ENCODE assay signal across 21 cellular contexts in the genomic region with DNA sequence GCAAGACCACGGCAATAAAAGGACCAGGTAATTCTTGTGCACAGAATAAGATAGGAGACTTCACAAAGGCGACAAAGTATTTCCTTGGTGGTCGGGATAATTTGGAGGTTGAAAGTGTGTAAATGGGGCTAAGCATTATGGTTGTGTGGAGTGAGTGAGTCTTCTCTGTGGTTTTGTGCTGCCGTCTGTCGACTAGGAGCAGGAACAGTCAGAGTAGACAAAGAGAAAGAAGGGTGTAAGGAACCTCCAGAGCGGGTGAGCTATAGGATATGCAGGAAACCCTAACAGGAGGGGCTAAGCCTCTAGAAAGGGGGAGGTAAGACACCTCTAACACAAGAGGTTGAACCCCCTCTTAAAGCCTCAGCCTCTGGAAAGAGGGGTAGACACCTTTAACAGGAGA.
"Had no signal": no experiment of that assay in that cellular context is flagged by ENCODE, and none has a peak within 500 bp of the region (broad histone marks: within the 10 kb centered on the region; RNA-seq: fewer than 3 reads in every experiment).

No MANE protein-coding gene starts in this region.

- H3K9me3 ChIP-seq: prostate gland, tibial artery, uterus had no signal

- H3K4me3 Mint-ChIP-seq: activated naive CD4-positive, alpha-beta T cell treated with anti-CD3 and anti-CD28 coated beads, Interleukin-2, amount 10 ng/mL, durations not matched to agents 7 days and 5 days; activated naive CD8-positive, alpha-beta T cell treated with anti-CD3 and anti-CD28 coated beads, Interleukin-2, amount 50 U/mL, for 24 hours; activated T-cell treated with anti-CD3 and anti-CD28 coated beads, Interleukin-2, amount 50 U/mL, for 4 hours; nephron had no signal

- ATAC-seq: activated CD4-positive, CD25-positive, alpha-beta regulatory T cell treated with anti-CD3 and anti-CD28 coated beads, Interleukin-2, amount 50 U/mL, for 24 hours; activated naive CD8-positive, alpha-beta T cell treated with anti-CD3 and anti-CD28 coated beads, Interleukin-2, amount 50 U/mL, for 24 hours; activated T-cell treated with anti-CD3 and anti-CD28 coated beads, Interleukin-2, amount 50 U/mL, for 4 hours; foreskin keratinocyte; left cardiac atrium; right cardiac atrium; stimulated activated naive CD8-positive, alpha-beta T cell treated with anti-CD3 and anti-CD28 coated beads, Interleukin-15, Interleukin-2, amounts not matched to agents 100 U/mL and 50 U/mL, for 24 hours had no signal

- H3K27ac ChIP-seq: brain microvascular endothelial cell, foreskin keratinocyte, prostate gland, skin epidermis, tibial artery, uterus had no signal

- H3K27me3 ChIP-seq: brain microvascular endothelial cell, foreskin keratinocyte, tibial artery, uterus had no signal

- H3K4me3 ChIP-seq: prostate gland, skin epidermis, tibial artery, uterus had no signal

- H3K36me3 Mint-ChIP-seq: activated naive CD4-positive, alpha-beta T cell treated with anti-CD3 and anti-CD28 coated beads, Interleukin-2, amount 10 ng/mL, durations not matched to agents 7 days and 5 days had no signal

- DNase-seq: activated CD4-positive, alpha-beta T cell treated with anti-CD3 and anti-CD28 coated beads, Interleukin-2, amount 50 U/mL, for 1 hour; activated CD8-positive, alpha-beta memory T cell treated with anti-CD3 and anti-CD28 coated beads, Interleukin-2, amount 50 U/mL, for 4 hours; activated effector memory CD4-positive, alpha-beta T cell treated with Interleukin-2 at 50 U/mL for 16 hours; activated naive CD4-positive, alpha-beta T cell treated with anti-CD3 and anti-CD28 coated beads, Interleukin-2, amount 10 ng/mL, durations not matched to agents 7 days and 5 days; activated naive CD8-positive, alpha-beta T cell treated with anti-CD3 and anti-CD28 coated beads, Interleukin-2, amount 50 U/mL, for 24 hours; activated T-cell treated with anti-CD3 and anti-CD28 coated beads, Interleukin-2, amount 50 U/mL, for 4 hours; aorta; brain microvascular endothelial cell; central memory CD4-positive, alpha-beta T cell; foreskin keratinocyte; hippocampal formation; left cardiac atrium; right cardiac atrium; stimulated activated naive CD8-positive, alpha-beta T cell treated with anti-CD3 and anti-CD28 coated beads, Interleukin-15, Interleukin-2, amounts not matched to agents 100 U/mL and 50 U/mL, for 24 hours; substantia nigra; tibial artery; uterus had no signal

- H3K27ac Mint-ChIP-seq: activated naive CD4-positive, alpha-beta T cell treated with anti-CD3 and anti-CD28 coated beads, Interleukin-2, amount 10 ng/mL, durations not matched to agents 7 days and 5 days; activated naive CD8-positive, alpha-beta T cell treated with anti-CD3 and anti-CD28 coated beads, Interleukin-2, amount 50 U/mL, for 24 hours; nephron had no signal

- H3K9me3 Mint-ChIP-seq: activated naive CD4-positive, alpha-beta T cell treated with anti-CD3 and anti-CD28 coated beads, Interleukin-2, amount 10 ng/mL, durations not matched to agents 7 days and 5 days; activated naive CD8-positive, alpha-beta T cell treated with anti-CD3 and anti-CD28 coated beads, Interleukin-2, amount 50 U/mL, for 24 hours; activated T-cell treated with anti-CD3 and anti-CD28 coated beads, Interleukin-2, amount 50 U/mL, for 4 hours; nephron had no signal

- H3K4me1 Mint-ChIP-seq: activated naive CD4-positive, alpha-beta T cell treated with anti-CD3 and anti-CD28 coated beads, Interleukin-2, amount 10 ng/mL, durations not matched to agents 7 days and 5 days; activated naive CD8-positive, alpha-beta T cell treated with anti-CD3 and anti-CD28 coated beads, Interleukin-2, amount 50 U/mL, for 24 hours; nephron had no signal

- H3K4me1 ChIP-seq: foreskin keratinocyte, prostate gland, tibial artery, uterus had no signal

- H3K36me3 ChIP-seq: brain microvascular endothelial cell, prostate gland, tibial artery, uterus had no signal
